ENCODE assay signal across 6 cellular contexts in the genomic region with DNA sequence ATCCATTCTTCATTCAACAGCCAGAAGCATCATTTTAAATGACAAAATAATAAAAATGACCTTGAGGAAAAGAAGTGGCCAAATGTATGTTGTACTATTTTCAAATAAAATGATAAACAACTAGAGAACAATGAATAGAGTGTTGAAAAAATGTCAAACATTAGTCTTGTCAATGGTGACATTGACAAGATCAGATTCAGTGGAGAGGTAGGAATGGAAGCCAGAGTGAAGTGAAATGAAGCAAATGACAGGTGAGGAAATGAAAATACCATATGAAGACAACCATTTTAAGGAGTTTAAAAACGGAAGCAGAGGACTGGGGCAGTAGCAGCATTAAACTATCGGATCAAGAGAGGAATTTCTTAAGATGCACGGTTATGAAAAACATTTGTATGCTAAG.
"Had no signal": no experiment of that assay in that cellular context is flagged by ENCODE, and none has a peak within 500 bp of the region (broad histone marks: within the 10 kb centered on the region; RNA-seq: fewer than 3 reads in every experiment).

No MANE protein-coding gene starts in this region.

- DNase-seq: IMR-90, KBM-7 had no signal

- H3K27ac ChIP-seq: HL-60 had no signal

- H3K4me3 ChIP-seq: K562 had no signal

- FAIRE-seq: HepG2, HTR-8/SVneo had no signal
